In the genomic region with DNA sequence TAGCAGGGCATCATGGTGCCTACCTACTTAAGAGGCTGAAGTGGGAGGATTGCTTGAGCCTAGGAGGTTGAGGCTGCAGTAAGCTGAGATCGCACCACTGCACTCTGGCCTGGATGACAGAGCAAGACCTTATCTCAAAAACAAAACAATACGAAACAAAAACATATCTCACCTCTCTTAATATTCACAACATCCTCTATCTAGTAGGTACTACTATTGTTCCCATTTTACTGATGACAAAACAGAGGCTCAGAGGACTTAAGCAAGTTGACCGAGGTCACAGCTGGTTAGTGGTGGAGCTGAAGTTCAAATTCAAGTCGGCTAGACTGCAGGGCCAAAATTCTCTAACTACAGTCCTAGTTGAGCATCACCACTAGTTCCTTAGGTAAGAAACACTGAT, we compare ENCODE assay signal across 22 cellular contexts.
A peak's percentile ranks its signal among the peaks of the same experiment; 100 is the strongest.
DNase-seq lines count a peak whose midpoint lies in the region; ATAC-seq, FAIRE-seq and TF ChIP-seq lines count a peak whose summit lies in the region.
"Had no signal": no experiment of that assay in that cellular context is flagged by ENCODE, and none has a peak within 500 bp of the region (broad histone marks: within the 10 kb centered on the region; RNA-seq: fewer than 3 reads in every experiment).

No MANE protein-coding gene starts in this region.

- H3K4me2 ChIP-seq in HepG2 (ENCODE audit: low read depth, low read length), result no peak overlapping the region
- H3K4me2 ChIP-seq: GM23338 had no signal

- no peak overlapping the region for H3K9ac ChIP-seq in HepG2 (ENCODE audit: insufficient read depth, low read depth, low read length)

- in situ Hi-C loops in HepG2 (cut with HindIII; ENCODE audit: extremely low pct_ligation_motif_present, low pct_unique_long_range_greater_than_20kb), result no loop called here

- H3K79me2 ChIP-seq in HepG2 (ENCODE audit: insufficient read depth, low read length), result no peaks in the 10 kb centered on the region

- no peak for DNase-seq in HepG2 (ENCODE audit: low spot score)
- no peak for DNase-seq in right lobe of liver
- DNase-seq in prostate gland (ENCODE audit: low spot score), result no peak
- no peak for DNase-seq in T-cell
- DNase-seq in Right ventricle myocardium superior, result no peak
- DNase-seq: ACHN; C1 segment of cervical spinal cord; Calu3; CD4-positive, alpha-beta memory T cell; COR-L47; DMS53; DMS79 treated with DMSO at 0.1 percent for 48 hours; GF-D8; H9 had no signal

- no peaks in the 10 kb centered on the region for H3K9me3 ChIP-seq in HepG2 (ENCODE audit: low read length)
- no peaks in the 10 kb centered on the region for H3K9me3 ChIP-seq in right lobe of liver
- no peaks in the 10 kb centered on the region for H3K9me3 ChIP-seq in gastroesophageal sphincter
- no peaks in the 10 kb centered on the region for H3K9me3 ChIP-seq in prostate gland

- no peak overlapping the region for H3K4me3 ChIP-seq in HepG2 (replicated peaks in 1 of 3; ENCODE audit: insufficient read depth in 1 of 3, low read depth in 2 of 3, low read length in 3 of 3)
- no peak overlapping the region for H3K4me3 ChIP-seq in right lobe of liver
- H3K4me3 ChIP-seq in gastroesophageal sphincter, result no peak overlapping the region
- no peak overlapping the region for H3K4me3 ChIP-seq in prostate gland
- H3K4me3 ChIP-seq: GM23338 had no signal

- H3K27me3 Mint-ChIP-seq in T-cell, result no peaks in the 10 kb centered on the region
- H3K27me3 Mint-ChIP-seq: CD4-positive, alpha-beta memory T cell had no signal

- no peak overlapping the region for H2AFZ ChIP-seq in HepG2 (ENCODE audit: low read length)

- no peaks in the 10 kb centered on the region for H3K9me3 Mint-ChIP-seq in T-cell
- H3K9me3 Mint-ChIP-seq: GM23338, H9 had no signal

- TF ChIP-seq RAD21 in HepG2 (CRISPR knock-in tag; IDR thresholded peaks at IDR 0.05), result no peak

- no peaks in the 10 kb centered on the region for H4K20me1 ChIP-seq in HepG2 (ENCODE audit: insufficient read depth, low read length)

- H3K4me1 Mint-ChIP-seq in T-cell, result peaks cover 4 to 7% (median 6%) of the 10 kb centered on the region in 3 donors
- H3K4me1 Mint-ChIP-seq: GM23338, H9 had no signal

- TF ChIP-seq EP300 in HepG2 (IDR thresholded peaks at IDR 0.05; ENCODE audit: low read depth in 2 of 2, low read length in 2 of 2), result no peak
- TF ChIP-seq EP300 in HepG2 (CRISPR knock-in tag; IDR thresholded peaks at IDR 0.05; ENCODE audit: borderline replicate concordance), result no peak
- TF ChIP-seq EP300 in gastroesophageal sphincter (IDR thresholded peaks at IDR 0.05), result no peak

- no peaks in the 10 kb centered on the region for H3K36me3 Mint-ChIP-seq in T-cell
- H3K36me3 Mint-ChIP-seq: CD4-positive, alpha-beta memory T cell had no signal

- H3K27me3 ChIP-seq in HepG2 (ENCODE audit: control insufficient read depth in 1 of 2, insufficient read depth in 2 of 2, low read length in 2 of 2) (no peaks in the 10 kb centered on the region), right lobe of liver (no peaks in the 10 kb centered on the region), gastroesophageal sphincter (no peaks in the 10 kb centered on the region), prostate gland (replicated peaks; ENCODE audit: insufficient read depth) (no peaks in the 10 kb centered on the region)

- TF ChIP-seq POLR2A in HepG2 (IDR thresholded peaks at IDR 0.05; ENCODE audit: insufficient read depth in 1 of 2, low read depth in 2 of 2, low read length in 2 of 2), result no peak
- no peak for TF ChIP-seq POLR2A in right lobe of liver (IDR thresholded peaks at IDR 0.05)
- TF ChIP-seq POLR2A in gastroesophageal sphincter (IDR thresholded peaks at IDR 0.05), result no peak
- TF ChIP-seq POLR2A in prostate gland (IDR thresholded peaks at IDR 0.05), result no peak

- 92% methylated on average over 4 of the region's 4 CpGs for WGBS in HepG2 (ENCODE audit: low lambda C conversion rate)
- 86% methylated on average over 4 of the region's 4 CpGs for WGBS in right lobe of liver (ENCODE audit: insufficient coverage, low coverage, low lambda C conversion rate, missing lambda C conversion rate)
- WGBS in gastroesophageal sphincter (ENCODE audit: low coverage in 1 of 2), 2 donors, result 96 to 100% methylated on average over 3 to 4 of the region's 4 CpGs
- WGBS in prostate gland, result 93% methylated on average over 4 of the region's 4 CpGs

- intact Hi-C loops in HepG2 (cut with micrococcal nuclease; ENCODE audit: unreplicated experiment), result no loop called here
- intact Hi-C loops in right lobe of liver (cut with DNase I), result no loop called here
- intact Hi-C loops in prostate gland (cut with DNase I), result no loop called here
- intact Hi-C loops in Right ventricle myocardium superior (cut with DNase I), result no loop called here

- H3K27ac ChIP-seq in HepG2 (ENCODE audit: extremely low read length, insufficient read depth, low read length) (peak overlapping the region; percentile 91), right lobe of liver (no peak overlapping the region), gastroesophageal sphincter (peak overlapping the region; percentile 5 to 82 (median 46)), prostate gland (peak overlapping the region; percentile 67 to 80)
- H3K27ac ChIP-seq: 22Rv1 had no signal

- no TSS peak for BruUV-seq in HepG2 (replicated peaks; lab: Mats Ljungman, UMichigan)

- ATAC-seq in HepG2 (no peak), right lobe of liver (no peak), gastroesophageal sphincter (no peak), T-cell (replicated peaks in 1 of 4) (no peak), Right ventricle myocardium superior (ENCODE audit: poor library complexity) (no peak), HG02763 (IDR thresholded peaks at IDR 0.05; ENCODE audit: unreplicated experiment) (no peak)
- ATAC-seq: GM23338, HCT116 had no signal

- POLR2A ChIA-PET in HepG2 (lab: Yijun Ruan, JAX), result interaction anchor here (1.4 kb wide), 1 partner anchor 21 kb away, joined by 4 read pairs; no protein-coding TSS in a partner anchor
- POLR2A ChIA-PET in T-cell (lab: Charles Lee), result no interaction called here

- no peak overlapping the region for H3K4me3 Mint-ChIP-seq in T-cell
- H3K4me3 Mint-ChIP-seq: CD4-positive, alpha-beta memory T cell; GM23338; H9 had no signal

- FAIRE-seq in HepG2 (lab: Jason Lieb, UNC), result no peak
- FAIRE-seq: A204.1, GM12891, GM18507 had no signal

- CTCF ChIA-PET in HepG2 (lab: Yijun Ruan, JAX; ENCODE audit: low intra/inter-chr PET ratio, low total read pairs), result no interaction called here
- CTCF ChIA-PET in T-cell (lab: Charles Lee), result no interaction called here

- H3K4me1 ChIP-seq in HepG2 (ENCODE audit: insufficient read depth, low read length), result peaks cover 79% of the 10 kb centered on the region
- H3K4me1 ChIP-seq in right lobe of liver, result no peaks in the 10 kb centered on the region
- peaks cover 0 to 43% (median 10%) of the 10 kb centered on the region in 3 donors for H3K4me1 ChIP-seq in gastroesophageal sphincter
- H3K4me1 ChIP-seq in prostate gland (replicated peaks), result no peaks in the 10 kb centered on the region

- no peaks in the 10 kb centered on the region for H3K36me3 ChIP-seq in HepG2 (replicated peaks in 1 of 2; ENCODE audit: control insufficient read depth in 1 of 2, insufficient read depth in 2 of 2, low read length in 2 of 2)
- H3K36me3 ChIP-seq in right lobe of liver, result no peaks in the 10 kb centered on the region
- H3K36me3 ChIP-seq in gastroesophageal sphincter, result no peaks in the 10 kb centered on the region
- no peaks in the 10 kb centered on the region for H3K36me3 ChIP-seq in prostate gland

- no peak overlapping the region for H3K27ac Mint-ChIP-seq in T-cell
- H3K27ac Mint-ChIP-seq: CD4-positive, alpha-beta memory T cell; GM23338; H9 had no signal

- TF ChIP-seq CTCF in HepG2 (CRISPR knock-in tag; IDR thresholded peaks at IDR 0.05), result no peak
- TF ChIP-seq CTCF in right lobe of liver (IDR thresholded peaks at IDR 0.05), result no peak
- no peak for TF ChIP-seq CTCF in gastroesophageal sphincter (IDR thresholded peaks at IDR 0.05)
- no peak for TF ChIP-seq CTCF in prostate gland (IDR thresholded peaks at IDR 0.05)

TF ChIP-seq in HepG2, 621 proteins besides CTCF, POLR2A, EP300 and RAD21:
- TF ChIP-seq RXRA (CRISPR knock-in tag; IDR thresholded peaks at IDR 0.05), result no peak
- 0 out of 2 replicates have a peak, but pooled peaks have one; percentile 51 for TF ChIP-seq ADNP (CRISPR knock-in tag; IDR thresholded peaks at IDR 0.05)
- TF ChIP-seq ZNF326 (CRISPR knock-in tag; IDR thresholded peaks at IDR 0.05; ENCODE audit: borderline replicate concordance), result no peak
- peak; percentile 73 for TF ChIP-seq ZMYM3 (CRISPR knock-in tag; IDR thresholded peaks at IDR 0.05)
- TF ChIP-seq ZNF790 (CRISPR knock-in tag; IDR thresholded peaks at IDR 0.05; ENCODE audit: borderline replicate concordance), result no peak
- 0 out of 2 replicates have a peak, but pooled peaks have one; percentile 43 for TF ChIP-seq RCOR2 (CRISPR knock-in tag; IDR thresholded peaks at IDR 0.05)
- peak; percentile 96 for TF ChIP-seq ZNF629 (CRISPR knock-in tag; conservative IDR thresholded peaks at IDR 0.05)
- TF ChIP-seq ZFP36 (IDR thresholded peaks at IDR 0.05; ENCODE audit: borderline replicate concordance, low read depth, low read length, partially characterized antibody), result no peak
- TF ChIP-seq ZNF549 (CRISPR knock-in tag; IDR thresholded peaks at IDR 0.05), result no peak

Comparison
In these comparisons a context has a peak if more than half of its experiments do, and no peak if none do; other contexts are left out.
1. H3K27ac ChIP-seq: peak in HepG2 (single experiment), gastroesophageal sphincter (4 of 4) and prostate gland (2 of 2); none in right lobe of liver (0 of 3).